Comparison of ENCODE assay signal across 32 cellular contexts in the genomic region with DNA sequence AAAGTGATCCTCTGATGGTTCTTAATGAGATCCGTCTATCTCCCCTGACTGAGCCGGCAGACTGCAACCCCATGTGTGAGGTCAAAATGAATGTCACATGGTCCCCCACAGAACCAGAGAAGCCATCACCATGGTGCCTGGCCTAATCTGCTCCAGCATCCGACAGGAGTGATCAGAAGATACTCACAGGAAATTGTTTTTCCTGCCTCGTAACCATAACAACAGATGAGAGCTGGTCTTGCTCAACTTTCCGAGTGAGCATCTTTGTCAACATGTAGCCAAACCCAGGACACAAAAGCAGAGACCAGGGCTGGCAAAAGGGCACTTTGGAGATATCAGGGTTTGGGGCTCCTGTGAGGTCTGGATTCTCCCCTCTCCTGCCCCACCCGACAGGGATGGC.
"Had no signal": no experiment of that assay in that cellular context is flagged by ENCODE, and none has a peak within 500 bp of the region (broad histone marks: within the 10 kb centered on the region; RNA-seq: fewer than 3 reads in every experiment).

No MANE protein-coding gene starts in this region.

- H3K4me1 ChIP-seq: ascending aorta, breast epithelium, SJCRH30 had no signal

- H3K4me1 Mint-ChIP-seq: activated CD4-positive, alpha-beta T cell treated with anti-CD3 and anti-CD28 coated beads, Interleukin-2, amount 10 ng/mL, durations not matched to agents 7 days and 5 days; activated naive CD4-positive, alpha-beta T cell treated with anti-CD3 and anti-CD28 coated beads, Interleukin-2, amount 50 U/mL, for 24 hours; activated naive CD8-positive, alpha-beta T cell treated with anti-CD3 and anti-CD28 coated beads, Interleukin-2, amount 10 ng/mL, durations not matched to agents 7 days and 5 days had no signal

- H3K9me3 ChIP-seq: ascending aorta, MG63 had no signal

- H3K4me3 ChIP-seq: ascending aorta, breast epithelium, MG63, SJCRH30 had no signal

- H3K36me3 ChIP-seq: ascending aorta, breast epithelium, MG63, SJCRH30, WERI-Rb-1 had no signal

- H3K27me3 ChIP-seq: ascending aorta, MG63, SJCRH30 had no signal

- H3K27ac ChIP-seq: ascending aorta, breast epithelium, SJCRH30, WERI-Rb-1 had no signal

- H3K27ac Mint-ChIP-seq: activated CD4-positive, alpha-beta T cell treated with anti-CD3 and anti-CD28 coated beads, Interleukin-2, amount 10 ng/mL, durations not matched to agents 7 days and 5 days; activated CD8-positive, alpha-beta T cell treated with anti-CD3 and anti-CD28 coated beads, Interleukin-2, amount 10 ng/mL, durations not matched to agents 7 days and 5 days; activated naive CD4-positive, alpha-beta T cell treated with anti-CD3 and anti-CD28 coated beads, Interleukin-2, amount 50 U/mL, for 24 hours; activated naive CD8-positive, alpha-beta T cell treated with anti-CD3 and anti-CD28 coated beads, Interleukin-2, amount 10 ng/mL, durations not matched to agents 7 days and 5 days; activated T-cell treated with anti-CD3 and anti-CD28 coated beads, Interleukin-2, amount 50 U/mL, for 24 hours; activated T-helper 2 cell treated with anti-CD3 and anti-CD28 coated beads, Interferon-gamma antibody, Interleukin-2, Interleukin-4, amounts not matched to agents 10 μg/mL and 5 μg/mL and 100 μg/mL, durations not matched to agents 14 hours and 24 hours and 36 hours had no signal

- H3K4me3 Mint-ChIP-seq: activated CD4-positive, alpha-beta T cell treated with anti-CD3 and anti-CD28 coated beads, Interleukin-2, amount 10 ng/mL, durations not matched to agents 7 days and 5 days; activated CD8-positive, alpha-beta T cell treated with anti-CD3 and anti-CD28 coated beads, Interleukin-2, amount 10 ng/mL, durations not matched to agents 7 days and 5 days; activated naive CD4-positive, alpha-beta T cell treated with anti-CD3 and anti-CD28 coated beads, Interleukin-2, amount 50 U/mL, for 24 hours; activated naive CD8-positive, alpha-beta T cell treated with anti-CD3 and anti-CD28 coated beads, Interleukin-2, amount 10 ng/mL, durations not matched to agents 7 days and 5 days; activated T-cell treated with anti-CD3 and anti-CD28 coated beads, Interleukin-2, amount 50 U/mL, for 24 hours had no signal

- H3K27me3 Mint-ChIP-seq: activated CD4-positive, alpha-beta T cell treated with anti-CD3 and anti-CD28 coated beads, Interleukin-2, amount 10 ng/mL, durations not matched to agents 7 days and 5 days had no signal

- H3K36me3 Mint-ChIP-seq: activated naive CD4-positive, alpha-beta T cell treated with anti-CD3 and anti-CD28 coated beads, Interleukin-2, amount 50 U/mL, for 24 hours; activated naive CD8-positive, alpha-beta T cell treated with anti-CD3 and anti-CD28 coated beads, Interleukin-2, amount 10 ng/mL, durations not matched to agents 7 days and 5 days had no signal

- DNase-seq: activated CD4-positive, alpha-beta T cell treated with anti-CD3 and anti-CD28 coated beads, Interleukin-2, amount 10 ng/mL, durations not matched to agents 7 days and 5 days; activated CD4-positive, alpha-beta T cell treated with anti-CD3 and anti-CD28 coated beads, Interleukin-2, amount 50 U/mL, for 48 hours; activated CD4-positive, CD25-positive, alpha-beta regulatory T cell; activated CD8-positive, alpha-beta T cell treated with anti-CD3 and anti-CD28 coated beads, Interleukin-2, amount 10 ng/mL, durations not matched to agents 7 days and 5 days; activated gamma-delta T cell; activated naive CD4-positive, alpha-beta T cell treated with Interleukin-2 at 50 U/mL for 16 hours; activated naive CD8-positive, alpha-beta T cell treated with anti-CD3 and anti-CD28 coated beads, Interleukin-2, amount 10 ng/mL, durations not matched to agents 7 days and 5 days; activated T-cell treated with anti-CD3 and anti-CD28 coated beads, Interleukin-2, amount 50 U/mL, for 24 hours; amygdala; MG63; NCI-H1048; NCI-H1436 treated with DMSO at 0.1 percent for 48 hours; NCI-H187; NCI-H2029 treated with DMSO at 0.1 percent for 48 hours; NCI-H2107; NCI-H2171; NCI-H2227 treated with DMSO at 0.1 percent for 48 hours; NCI-H446; NCI-H510A treated with DMSO at 0.1 percent for 48 hours; NCI-H526 treated with DMSO at 0.1 percent for 48 hours; SHP77; SJCRH30; SW 1271; T-helper 1 cell; T-helper 2 cell; T-helper 9 cell; WERI-Rb-1 had no signal

- ATAC-seq: activated CD8-positive, alpha-beta T cell treated with anti-CD3 and anti-CD28 coated beads, Interleukin-2, amount 10 ng/mL, durations not matched to agents 7 days and 5 days; Panc1 had no signal
